ENCODE assay signal across 15 cellular contexts in genomic region chrX:13180807-13181206, GRCh38.
DNase-seq lines count a peak whose midpoint lies in the region; ATAC-seq, FAIRE-seq and TF ChIP-seq lines count a peak whose summit lies in the region.
"Had no signal": no experiment of that assay in that cellular context is flagged by ENCODE, and none has a peak within 500 bp of the region (broad histone marks: within the 10 kb centered on the region; RNA-seq: fewer than 3 reads in every experiment).

No MANE protein-coding gene starts in this region.

- H3K4me1 ChIP-seq in K562 (replicated peaks in 1 of 2; ENCODE audit: control insufficient read depth in 2 of 2, insufficient read depth in 2 of 2, low read length in 2 of 2): no peaks in the 10 kb centered on the region
- no peaks in the 10 kb centered on the region for H3K4me1 ChIP-seq in gastrocnemius medialis
- H3K4me1 ChIP-seq: right atrium auricular region had no signal

- ATAC-seq in K562: no peak
- ATAC-seq in HG02623 (IDR thresholded peaks at IDR 0.05; ENCODE audit: unreplicated experiment): no peak
- ATAC-seq in gastrocnemius medialis: no peak
- ATAC-seq: activated CD8-positive, alpha-beta T cell treated with anti-CD3 and anti-CD28 coated beads for 36 hours had no signal

- BruUV-seq in K562 (replicated peaks; lab: Mats Ljungman, UMichigan): no TSS peak

- H3K9ac ChIP-seq in K562 (ENCODE audit: insufficient read depth in 1 of 2, low read depth in 2 of 2, low read length in 2 of 2): no peak overlapping the region

- no peaks in the 10 kb centered on the region for H3K27me3 ChIP-seq in K562 (ENCODE audit: control insufficient read depth in 2 of 2, insufficient read depth in 2 of 2, low read length in 2 of 2)
- H3K27me3 ChIP-seq in gastrocnemius medialis: no peaks in the 10 kb centered on the region
- H3K27me3 ChIP-seq: right atrium auricular region had no signal

- CTCF ChIA-PET in K562 (lab: Yijun Ruan, JAX; ENCODE audit: low intra/inter-chr PET ratio): no interaction called here

- no peak overlapping the region for H3K4me2 ChIP-seq in K562 (ENCODE audit: insufficient read depth, low read length)

- intact Hi-C loops in K562 (cut with micrococcal nuclease): no loop called here
- intact Hi-C loops in gastrocnemius medialis (cut with DNase I; ENCODE audit: low total_unique reads): no loop called here

- TF ChIP-seq EP300 in K562 (IDR thresholded peaks at IDR 0.05; ENCODE audit: low read length): no peak

- DNase-seq in Daoy (ENCODE audit: low read depth) (peak; percentile 42), Kasumi-1 (lab: John Stamatoyannopoulos, UW) (peak; percentile 52), K562 (ENCODE audit: extremely low read depth in 1 of 4, low spot score in 3 of 4) (no peak), lung microvascular endothelial cell (ENCODE audit: low read depth in 2 of 2) (peak; percentile 50 to 62), gastrocnemius medialis (no peak)
- no peak for DNase-seq in stimulated activated CD4-positive, alpha-beta T cell treated with anti-CD3 and anti-CD28 coated beads, Interleukin-4, amount 100 ng/mL, for 24 hours
- no peak for DNase-seq in effector CD8-positive, alpha-beta T cell (lab: John Stamatoyannopoulos, UW)
- DNase-seq: activated CD8-positive, alpha-beta T cell treated with anti-CD3 and anti-CD28 coated beads for 36 hours; activated gamma-delta T cell treated with Interleukin-2 at 50 U/mL for 16 hours; caudate nucleus; CD4-positive, alpha-beta memory T cell; Karpas-422; NCI-H2171 had no signal

- no peak for FAIRE-seq in K562 (lab: Jason Lieb, UNC)

- TF ChIP-seq CTCF in K562 (IDR thresholded peaks at IDR 0.05 in 2 of 3, conservative IDR thresholded peaks at IDR 0.05 in 1 of 3; ENCODE audit: insufficient read depth in 2 of 3, low read depth in 1 of 3, low read length in 3 of 3): no peak
- TF ChIP-seq CTCF in gastrocnemius medialis (IDR thresholded peaks at IDR 0.05 in 4 of 5, conservative IDR thresholded peaks at IDR 0.05 in 1 of 5): no peak

- POLR2A ChIA-PET in K562 (lab: Yijun Ruan, JAX): no interaction called here

- no peaks in the 10 kb centered on the region for H3K79me2 ChIP-seq in K562 (ENCODE audit: control insufficient read depth, insufficient read depth, low read length)

- H4K20me1 ChIP-seq in K562 (replicated peaks; ENCODE audit: control insufficient read depth, insufficient read depth, low read length): no peaks in the 10 kb centered on the region

- H3K4me3 ChIP-seq in K562 (no peak overlapping the region), gastrocnemius medialis (no peak overlapping the region)
- H3K4me3 ChIP-seq: right atrium auricular region had no signal

- no peak overlapping the region for H3K27ac ChIP-seq in K562 (ENCODE audit: extremely low read depth, low read depth, low read length)
- no peak overlapping the region for H3K27ac ChIP-seq in gastrocnemius medialis
- H3K27ac ChIP-seq: right atrium auricular region had no signal

- no peak for TF ChIP-seq POLR2A in K562 (conservative IDR thresholded peaks at IDR 0.05)
- no peak for TF ChIP-seq POLR2A in gastrocnemius medialis (IDR thresholded peaks at IDR 0.05)

- H3K9me3 ChIP-seq in K562 (replicated peaks; ENCODE audit: control insufficient read depth, insufficient read depth, low read depth, low read length) (no peaks in the 10 kb centered on the region), gastrocnemius medialis (no peaks in the 10 kb centered on the region)
- H3K9me3 ChIP-seq: right atrium auricular region had no signal

- H3K36me3 ChIP-seq in K562 (ENCODE audit: control insufficient read depth, insufficient read depth, low read length): no peaks in the 10 kb centered on the region
- H3K36me3 ChIP-seq in gastrocnemius medialis: no peaks in the 10 kb centered on the region
- H3K36me3 ChIP-seq: right atrium auricular region had no signal

- 28% methylated on average over 2 of the region's 2 CpGs for WGBS in K562 (ENCODE audit: insufficient coverage, low coverage, missing lambda C conversion rate)

- H2AFZ ChIP-seq in K562 (ENCODE audit: low read depth, low read length): peak overlapping the region; percentile 50; the same call in 1 of the 2 replicates

- H3K9me1 ChIP-seq in K562 (ENCODE audit: control insufficient read depth, insufficient read depth, low read length): no peaks in the 10 kb centered on the region

- TF ChIP-seq RAD21 in K562 (CRISPR knock-in tag; conservative IDR thresholded peaks at IDR 0.05 in 1 of 2, IDR thresholded peaks at IDR 0.05 in 1 of 2): no peak

- in situ Hi-C loops in K562 (cut with MboI) (no loop called here), gastrocnemius medialis (cut with MboI; ENCODE audit: low sequenced_read_pairs in 4 of 4) (no loop called here)

TF ChIP-seq in K562, 482 proteins besides CTCF, POLR2A, EP300 and RAD21:
- TF ChIP-seq, protein P1, sequence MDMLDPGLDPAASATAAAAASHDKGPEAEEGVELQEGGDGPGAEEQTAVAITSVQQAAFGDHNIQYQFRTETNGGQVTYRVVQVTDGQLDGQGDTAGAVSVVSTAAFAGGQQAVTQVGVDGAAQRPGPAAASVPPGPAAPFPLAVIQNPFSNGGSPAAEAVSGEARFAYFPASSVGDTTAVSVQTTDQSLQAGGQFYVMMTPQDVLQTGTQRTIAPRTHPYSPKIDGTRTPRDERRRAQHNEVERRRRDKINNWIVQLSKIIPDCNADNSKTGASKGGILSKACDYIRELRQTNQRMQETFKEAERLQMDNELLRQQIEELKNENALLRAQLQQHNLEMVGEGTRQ (CRISPR knock-in tag; IDR thresholded peaks at IDR 0.05): 0 out of 2 replicates have a peak, but pooled peaks have one; percentile 24
- TF ChIP-seq HNRNPK (IDR thresholded peaks at IDR 0.05; ENCODE audit: low read depth, low read length, poor library complexity, severe bottlenecking): no peak

Comparison
In these comparisons a context has a peak if more than half of its experiments do, and no peak if none do; other contexts are left out.
1. DNase-seq: peak in Daoy (single experiment), Kasumi-1 (2 of 2) and lung microvascular endothelial cell (2 of 2); none in K562 (0 of 4), stimulated activated CD4-positive, alpha-beta T cell treated with anti-CD3 and anti-CD28 coated beads, Interleukin-4, amount 100 ng/mL, for 24 hours (single experiment), effector CD8-positive, alpha-beta T cell (single experiment) and gastrocnemius medialis (0 of 2).